ENCODE assay signal across 1 cellular context in the genomic region with DNA sequence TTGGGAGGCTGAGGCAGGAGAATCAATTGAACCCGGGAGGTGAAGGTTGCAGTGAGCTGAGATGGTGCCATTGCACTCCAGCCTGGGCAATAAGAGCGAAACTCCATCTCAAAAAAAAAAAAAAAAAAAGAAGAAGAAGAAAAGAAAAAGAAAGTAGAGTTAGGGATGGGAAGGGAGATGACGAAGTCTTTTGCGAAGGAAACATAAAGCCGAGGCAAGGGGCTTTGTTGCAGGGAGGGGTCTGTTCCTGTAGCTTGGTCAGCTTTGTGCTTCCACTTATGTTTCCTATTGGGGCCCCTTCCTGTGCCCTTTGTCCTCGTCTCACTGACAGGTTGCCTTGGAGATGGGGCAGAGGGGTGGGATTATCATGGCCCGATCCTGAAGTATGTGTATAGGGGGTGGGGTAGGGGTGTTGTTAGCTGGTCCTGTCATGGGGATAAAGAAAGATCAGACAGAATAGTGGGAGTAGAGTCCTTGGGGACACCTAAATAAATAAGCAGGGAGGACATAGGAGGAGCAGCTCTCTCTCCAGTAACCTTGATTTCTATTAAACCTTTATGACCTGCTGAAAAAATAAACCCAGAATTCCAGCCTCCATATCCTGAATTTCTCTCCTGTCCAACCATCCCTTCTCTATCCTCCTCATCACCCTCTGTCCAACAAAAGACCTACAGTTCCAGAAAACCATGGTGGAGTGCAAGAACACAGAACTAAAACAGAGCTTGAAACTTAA.
TF ChIP-seq lines count a peak whose summit lies in the region.

No MANE protein-coding gene starts in this region.

TF ChIP-seq in HepG2, 621 proteins besides CTCF, POLR2A, EP300 and RAD21 (continued from another document and continues in another):
- TF ChIP-seq, protein P1, sequence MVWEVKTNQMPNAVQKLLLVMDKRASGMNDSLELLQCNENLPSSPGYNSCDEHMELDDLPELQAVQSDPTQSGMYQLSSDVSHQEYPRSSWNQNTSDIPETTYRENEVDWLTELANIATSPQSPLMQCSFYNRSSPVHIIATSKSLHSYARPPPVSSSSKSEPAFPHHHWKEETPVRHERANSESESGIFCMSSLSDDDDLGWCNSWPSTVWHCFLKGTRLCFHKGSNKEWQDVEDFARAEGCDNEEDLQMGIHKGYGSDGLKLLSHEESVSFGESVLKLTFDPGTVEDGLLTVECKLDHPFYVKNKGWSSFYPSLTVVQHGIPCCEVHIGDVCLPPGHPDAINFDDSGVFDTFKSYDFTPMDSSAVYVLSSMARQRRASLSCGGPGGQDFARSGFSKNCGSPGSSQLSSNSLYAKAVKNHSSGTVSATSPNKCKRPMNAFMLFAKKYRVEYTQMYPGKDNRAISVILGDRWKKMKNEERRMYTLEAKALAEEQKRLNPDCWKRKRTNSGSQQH (CRISPR knock-in tag; IDR thresholded peaks at IDR 0.05; ENCODE audit: low read depth), result peak; percentile 77; the same call in 1 of the 2 replicates
- TF ChIP-seq GABPA (IDR thresholded peaks at IDR 0.05; ENCODE audit: low read depth, low read length) (no peak), GABPA (CRISPR knock-in tag; IDR thresholded peaks at IDR 0.05; ENCODE audit: low read depth) (peak; percentile 84), ZNF333 (CRISPR knock-in tag; IDR thresholded peaks at IDR 0.05; ENCODE audit: borderline replicate concordance) (no peak), ZFP82 (CRISPR knock-in tag; IDR thresholded peaks at IDR 0.05; ENCODE audit: borderline replicate concordance) (no peak), ZEB1 (IDR thresholded peaks at IDR 0.05; ENCODE audit: insufficient replicate concordance, low read depth) (no peak), ZNF44 (CRISPR knock-in tag; IDR thresholded peaks at IDR 0.05) (no peak), TEAD2 (CRISPR knock-in tag; IDR thresholded peaks at IDR 0.05) (no peak), ZNF441 (CRISPR knock-in tag; IDR thresholded peaks at IDR 0.05; ENCODE audit: borderline replicate concordance) (no peak), ZNF260 (CRISPR knock-in tag; IDR thresholded peaks at IDR 0.05; ENCODE audit: borderline replicate concordance, low read depth) (no peak), STAT5B (CRISPR knock-in tag; IDR thresholded peaks at IDR 0.05) (no peak), ZBTB7A (CRISPR knock-in tag; IDR thresholded peaks at IDR 0.05) (no peak; the same call in 1 of the 2 replicates), ZNF644 (CRISPR knock-in tag; IDR thresholded peaks at IDR 0.05; ENCODE audit: low read depth) (peak; percentile 46; the same call in 1 of the 2 replicates), SIN3B (IDR thresholded peaks at IDR 0.05; ENCODE audit: low read length) (no peak), FOSL2 (CRISPR knock-in tag; IDR thresholded peaks at IDR 0.05) (peak; percentile 60), ZMAT3 (CRISPR knock-in tag; conservative IDR thresholded peaks at IDR 0.05) (no peak), SYNCRIP (IDR thresholded peaks at IDR 0.05; ENCODE audit: insufficient read depth, low read depth, low read length) (no peak), JUNB (CRISPR knock-in tag; IDR thresholded peaks at IDR 0.05; ENCODE audit: borderline replicate concordance) (peak; percentile 71; the same call in 1 of the 2 replicates), ZNF34 (CRISPR knock-in tag; IDR thresholded peaks at IDR 0.05; ENCODE audit: borderline replicate concordance) (no peak), SAP130 (CRISPR knock-in tag; IDR thresholded peaks at IDR 0.05; ENCODE audit: low read depth) (peak; percentile 94), ZNF879 (CRISPR knock-in tag; IDR thresholded peaks at IDR 0.05) (no peak), HDAC6 (IDR thresholded peaks at IDR 0.05; ENCODE audit: low read depth, low read length) (no peak), ZKSCAN8 (CRISPR knock-in tag; IDR thresholded peaks at IDR 0.05; ENCODE audit: borderline replicate concordance) (peak; percentile 40; the same call in 1 of the 2 replicates), NR3C1 (CRISPR knock-in tag; IDR thresholded peaks at IDR 0.05) (no peak), NFKB2 (CRISPR knock-in tag; IDR thresholded peaks at IDR 0.05; ENCODE audit: borderline replicate concordance) (no peak), SALL2 (CRISPR knock-in tag; IDR thresholded peaks at IDR 0.05) (0 out of 2 replicates have a peak, but pooled peaks have one; percentile 53), ZNF772 (CRISPR knock-in tag; IDR thresholded peaks at IDR 0.05) (no peak; the same call in 1 of the 2 replicates), ZNF598 (CRISPR knock-in tag; IDR thresholded peaks at IDR 0.05; ENCODE audit: borderline replicate concordance) (peak; percentile 13; the same call in 1 of the 2 replicates), GTF2F1 (IDR thresholded peaks at IDR 0.05; ENCODE audit: low read length) (no peak), YY1 (IDR thresholded peaks at IDR 0.05; ENCODE audit: insufficient read depth, insufficient replicate concordance, low read depth, low read length) (no peak), ZNF724P (CRISPR knock-in tag; IDR thresholded peaks at IDR 0.05; ENCODE audit: borderline replicate concordance) (0 out of 2 replicates have a peak, but pooled peaks have one; percentile 42), THYN1 (CRISPR knock-in tag; IDR thresholded peaks at IDR 0.05; ENCODE audit: borderline replicate concordance, low read depth) (no peak), TGIF2 (CRISPR knock-in tag; IDR thresholded peaks at IDR 0.05) (peak; percentile 92), CHCHD3 (CRISPR knock-in tag; IDR thresholded peaks at IDR 0.05) (no peak), CC2D1A (CRISPR knock-in tag; IDR thresholded peaks at IDR 0.05) (no peak), RBAK (CRISPR knock-in tag; IDR thresholded peaks at IDR 0.05) (no peak), ZNF292 (CRISPR knock-in tag; IDR thresholded peaks at IDR 0.05; ENCODE audit: borderline replicate concordance, low read depth) (no peak)
- TF ChIP-seq, protein P2, sequence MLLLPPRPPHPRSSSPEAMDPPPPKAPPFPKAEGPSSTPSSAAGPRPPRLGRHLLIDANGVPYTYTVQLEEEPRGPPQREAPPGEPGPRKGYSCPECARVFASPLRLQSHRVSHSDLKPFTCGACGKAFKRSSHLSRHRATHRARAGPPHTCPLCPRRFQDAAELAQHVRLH (CRISPR knock-in tag; IDR thresholded peaks at IDR 0.05; ENCODE audit: borderline replicate concordance, low read depth), result no peak
- TF ChIP-seq, protein P3, sequence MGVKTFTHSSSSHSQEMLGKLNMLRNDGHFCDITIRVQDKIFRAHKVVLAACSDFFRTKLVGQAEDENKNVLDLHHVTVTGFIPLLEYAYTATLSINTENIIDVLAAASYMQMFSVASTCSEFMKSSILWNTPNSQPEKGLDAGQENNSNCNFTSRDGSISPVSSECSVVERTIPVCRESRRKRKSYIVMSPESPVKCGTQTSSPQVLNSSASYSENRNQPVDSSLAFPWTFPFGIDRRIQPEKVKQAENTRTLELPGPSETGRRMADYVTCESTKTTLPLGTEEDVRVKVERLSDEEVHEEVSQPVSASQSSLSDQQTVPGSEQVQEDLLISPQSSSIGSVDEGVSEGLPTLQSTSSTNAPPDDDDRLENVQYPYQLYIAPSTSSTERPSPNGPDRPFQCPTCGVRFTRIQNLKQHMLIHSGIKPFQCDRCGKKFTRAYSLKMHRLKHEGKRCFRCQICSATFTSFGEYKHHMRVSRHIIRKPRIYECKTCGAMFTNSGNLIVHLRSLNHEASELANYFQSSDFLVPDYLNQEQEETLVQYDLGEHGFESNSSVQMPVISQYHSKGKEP (CRISPR knock-in tag; IDR thresholded peaks at IDR 0.05), result no peak
- TF ChIP-seq, protein P4, sequence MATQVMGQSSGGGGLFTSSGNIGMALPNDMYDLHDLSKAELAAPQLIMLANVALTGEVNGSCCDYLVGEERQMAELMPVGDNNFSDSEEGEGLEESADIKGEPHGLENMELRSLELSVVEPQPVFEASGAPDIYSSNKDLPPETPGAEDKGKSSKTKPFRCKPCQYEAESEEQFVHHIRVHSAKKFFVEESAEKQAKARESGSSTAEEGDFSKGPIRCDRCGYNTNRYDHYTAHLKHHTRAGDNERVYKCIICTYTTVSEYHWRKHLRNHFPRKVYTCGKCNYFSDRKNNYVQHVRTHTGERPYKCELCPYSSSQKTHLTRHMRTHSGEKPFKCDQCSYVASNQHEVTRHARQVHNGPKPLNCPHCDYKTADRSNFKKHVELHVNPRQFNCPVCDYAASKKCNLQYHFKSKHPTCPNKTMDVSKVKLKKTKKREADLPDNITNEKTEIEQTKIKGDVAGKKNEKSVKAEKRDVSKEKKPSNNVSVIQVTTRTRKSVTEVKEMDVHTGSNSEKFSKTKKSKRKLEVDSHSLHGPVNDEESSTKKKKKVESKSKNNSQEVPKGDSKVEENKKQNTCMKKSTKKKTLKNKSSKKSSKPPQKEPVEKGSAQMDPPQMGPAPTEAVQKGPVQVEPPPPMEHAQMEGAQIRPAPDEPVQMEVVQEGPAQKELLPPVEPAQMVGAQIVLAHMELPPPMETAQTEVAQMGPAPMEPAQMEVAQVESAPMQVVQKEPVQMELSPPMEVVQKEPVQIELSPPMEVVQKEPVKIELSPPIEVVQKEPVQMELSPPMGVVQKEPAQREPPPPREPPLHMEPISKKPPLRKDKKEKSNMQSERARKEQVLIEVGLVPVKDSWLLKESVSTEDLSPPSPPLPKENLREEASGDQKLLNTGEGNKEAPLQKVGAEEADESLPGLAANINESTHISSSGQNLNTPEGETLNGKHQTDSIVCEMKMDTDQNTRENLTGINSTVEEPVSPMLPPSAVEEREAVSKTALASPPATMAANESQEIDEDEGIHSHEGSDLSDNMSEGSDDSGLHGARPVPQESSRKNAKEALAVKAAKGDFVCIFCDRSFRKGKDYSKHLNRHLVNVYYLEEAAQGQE (IDR thresholded peaks at IDR 0.05; ENCODE audit: borderline replicate concordance in 1 of 2, low read depth in 1 of 2, low read length in 2 of 2), result peak in 1 of 2 experiments; percentile 74; a peak in 2 of 4 replicates
- TF ChIP-seq, protein P5, sequence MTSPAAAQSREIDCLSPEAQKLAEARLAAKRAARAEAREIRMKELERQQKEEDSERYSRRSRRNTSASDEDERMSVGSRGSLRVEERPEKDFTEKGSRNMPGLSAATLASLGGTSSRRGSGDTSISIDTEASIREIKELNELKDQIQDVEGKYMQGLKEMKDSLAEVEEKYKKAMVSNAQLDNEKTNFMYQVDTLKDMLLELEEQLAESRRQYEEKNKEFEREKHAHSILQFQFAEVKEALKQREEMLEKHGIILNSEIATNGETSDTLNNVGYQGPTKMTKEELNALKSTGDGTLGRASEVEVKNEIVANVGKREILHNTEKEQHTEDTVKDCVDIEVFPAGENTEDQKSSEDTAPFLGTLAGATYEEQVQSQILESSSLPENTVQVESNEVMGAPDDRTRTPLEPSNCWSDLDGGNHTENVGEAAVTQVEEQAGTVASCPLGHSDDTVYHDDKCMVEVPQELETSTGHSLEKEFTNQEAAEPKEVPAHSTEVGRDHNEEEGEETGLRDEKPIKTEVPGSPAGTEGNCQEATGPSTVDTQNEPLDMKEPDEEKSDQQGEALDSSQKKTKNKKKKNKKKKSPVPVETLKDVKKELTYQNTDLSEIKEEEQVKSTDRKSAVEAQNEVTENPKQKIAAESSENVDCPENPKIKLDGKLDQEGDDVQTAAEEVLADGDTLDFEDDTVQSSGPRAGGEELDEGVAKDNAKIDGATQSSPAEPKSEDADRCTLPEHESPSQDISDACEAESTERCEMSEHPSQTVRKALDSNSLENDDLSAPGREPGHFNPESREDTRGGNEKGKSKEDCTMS (CRISPR knock-in tag; conservative IDR thresholded peaks at IDR 0.05), result no peak
- TF ChIP-seq, protein P6, sequence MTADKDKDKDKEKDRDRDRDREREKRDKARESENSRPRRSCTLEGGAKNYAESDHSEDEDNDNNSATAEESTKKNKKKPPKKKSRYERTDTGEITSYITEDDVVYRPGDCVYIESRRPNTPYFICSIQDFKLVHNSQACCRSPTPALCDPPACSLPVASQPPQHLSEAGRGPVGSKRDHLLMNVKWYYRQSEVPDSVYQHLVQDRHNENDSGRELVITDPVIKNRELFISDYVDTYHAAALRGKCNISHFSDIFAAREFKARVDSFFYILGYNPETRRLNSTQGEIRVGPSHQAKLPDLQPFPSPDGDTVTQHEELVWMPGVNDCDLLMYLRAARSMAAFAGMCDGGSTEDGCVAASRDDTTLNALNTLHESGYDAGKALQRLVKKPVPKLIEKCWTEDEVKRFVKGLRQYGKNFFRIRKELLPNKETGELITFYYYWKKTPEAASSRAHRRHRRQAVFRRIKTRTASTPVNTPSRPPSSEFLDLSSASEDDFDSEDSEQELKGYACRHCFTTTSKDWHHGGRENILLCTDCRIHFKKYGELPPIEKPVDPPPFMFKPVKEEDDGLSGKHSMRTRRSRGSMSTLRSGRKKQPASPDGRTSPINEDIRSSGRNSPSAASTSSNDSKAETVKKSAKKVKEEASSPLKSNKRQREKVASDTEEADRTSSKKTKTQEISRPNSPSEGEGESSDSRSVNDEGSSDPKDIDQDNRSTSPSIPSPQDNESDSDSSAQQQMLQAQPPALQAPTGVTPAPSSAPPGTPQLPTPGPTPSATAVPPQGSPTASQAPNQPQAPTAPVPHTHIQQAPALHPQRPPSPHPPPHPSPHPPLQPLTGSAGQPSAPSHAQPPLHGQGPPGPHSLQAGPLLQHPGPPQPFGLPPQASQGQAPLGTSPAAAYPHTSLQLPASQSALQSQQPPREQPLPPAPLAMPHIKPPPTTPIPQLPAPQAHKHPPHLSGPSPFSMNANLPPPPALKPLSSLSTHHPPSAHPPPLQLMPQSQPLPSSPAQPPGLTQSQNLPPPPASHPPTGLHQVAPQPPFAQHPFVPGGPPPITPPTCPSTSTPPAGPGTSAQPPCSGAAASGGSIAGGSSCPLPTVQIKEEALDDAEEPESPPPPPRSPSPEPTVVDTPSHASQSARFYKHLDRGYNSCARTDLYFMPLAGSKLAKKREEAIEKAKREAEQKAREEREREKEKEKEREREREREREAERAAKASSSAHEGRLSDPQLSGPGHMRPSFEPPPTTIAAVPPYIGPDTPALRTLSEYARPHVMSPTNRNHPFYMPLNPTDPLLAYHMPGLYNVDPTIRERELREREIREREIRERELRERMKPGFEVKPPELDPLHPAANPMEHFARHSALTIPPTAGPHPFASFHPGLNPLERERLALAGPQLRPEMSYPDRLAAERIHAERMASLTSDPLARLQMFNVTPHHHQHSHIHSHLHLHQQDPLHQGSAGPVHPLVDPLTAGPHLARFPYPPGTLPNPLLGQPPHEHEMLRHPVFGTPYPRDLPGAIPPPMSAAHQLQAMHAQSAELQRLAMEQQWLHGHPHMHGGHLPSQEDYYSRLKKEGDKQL (CRISPR knock-in tag; IDR thresholded peaks at IDR 0.05; ENCODE audit: low read depth), result peak; percentile 77
- TF ChIP-seq, protein P7, sequence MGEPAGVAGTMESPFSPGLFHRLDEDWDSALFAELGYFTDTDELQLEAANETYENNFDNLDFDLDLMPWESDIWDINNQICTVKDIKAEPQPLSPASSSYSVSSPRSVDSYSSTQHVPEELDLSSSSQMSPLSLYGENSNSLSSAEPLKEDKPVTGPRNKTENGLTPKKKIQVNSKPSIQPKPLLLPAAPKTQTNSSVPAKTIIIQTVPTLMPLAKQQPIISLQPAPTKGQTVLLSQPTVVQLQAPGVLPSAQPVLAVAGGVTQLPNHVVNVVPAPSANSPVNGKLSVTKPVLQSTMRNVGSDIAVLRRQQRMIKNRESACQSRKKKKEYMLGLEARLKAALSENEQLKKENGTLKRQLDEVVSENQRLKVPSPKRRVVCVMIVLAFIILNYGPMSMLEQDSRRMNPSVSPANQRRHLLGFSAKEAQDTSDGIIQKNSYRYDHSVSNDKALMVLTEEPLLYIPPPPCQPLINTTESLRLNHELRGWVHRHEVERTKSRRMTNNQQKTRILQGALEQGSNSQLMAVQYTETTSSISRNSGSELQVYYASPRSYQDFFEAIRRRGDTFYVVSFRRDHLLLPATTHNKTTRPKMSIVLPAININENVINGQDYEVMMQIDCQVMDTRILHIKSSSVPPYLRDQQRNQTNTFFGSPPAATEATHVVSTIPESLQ (CRISPR knock-in tag; conservative IDR thresholded peaks at IDR 0.05), result no peak
- TF ChIP-seq, protein P8, sequence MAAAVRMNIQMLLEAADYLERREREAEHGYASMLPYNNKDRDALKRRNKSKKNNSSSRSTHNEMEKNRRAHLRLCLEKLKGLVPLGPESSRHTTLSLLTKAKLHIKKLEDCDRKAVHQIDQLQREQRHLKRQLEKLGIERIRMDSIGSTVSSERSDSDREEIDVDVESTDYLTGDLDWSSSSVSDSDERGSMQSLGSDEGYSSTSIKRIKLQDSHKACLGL (CRISPR knock-in tag; IDR thresholded peaks at IDR 0.05), result no peak
